ENCODE assay signal across 14 cellular contexts in the genomic region with DNA sequence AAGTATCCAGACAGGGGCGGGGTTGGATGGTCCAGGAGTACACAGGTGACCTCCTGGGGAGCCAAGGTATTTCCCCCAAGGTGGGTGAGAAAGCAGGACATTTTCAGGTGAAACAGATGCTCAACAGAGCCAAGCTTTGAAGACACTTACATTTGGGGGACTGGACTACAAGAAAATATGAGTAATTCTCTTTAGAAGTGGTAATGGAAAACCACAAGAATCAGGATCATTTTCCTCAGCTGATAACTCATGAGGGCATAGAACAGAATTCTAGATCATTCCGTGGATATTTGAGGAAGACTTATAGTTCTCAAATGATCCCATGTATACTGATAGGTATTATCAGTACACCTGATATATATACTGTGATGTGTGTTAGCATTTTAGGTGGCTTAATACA.
"Had no signal": no experiment of that assay in that cellular context is flagged by ENCODE, and none has a peak within 500 bp of the region (broad histone marks: within the 10 kb centered on the region; RNA-seq: fewer than 3 reads in every experiment).

No MANE protein-coding gene starts in this region.

- H3K27ac ChIP-seq: heart left ventricle, testis had no signal

- FAIRE-seq: bronchial epithelial cell, frontal cortex had no signal

- H3K9me3 ChIP-seq: heart left ventricle, mucosa of descending colon, testis had no signal

- H3K4me3 ChIP-seq: heart left ventricle, mucosa of descending colon, testis had no signal

- H3K4me3 Mint-ChIP-seq: activated naive CD8-positive, alpha-beta T cell; nephron progenitor cell; T-helper 2 cell treated with Interferon-gamma antibody and Interleukin-4, amounts not matched to agents 5 μg/mL and 100 μg/mL, for 36 hours had no signal

- H3K27me3 Mint-ChIP-seq: activated naive CD8-positive, alpha-beta T cell had no signal

- H3K27me3 ChIP-seq: heart left ventricle, testis had no signal

- H3K9me3 Mint-ChIP-seq: nephron progenitor cell; T-helper 2 cell treated with Interferon-gamma antibody and Interleukin-4, amounts not matched to agents 5 μg/mL and 100 μg/mL, for 36 hours had no signal

- H3K4me1 Mint-ChIP-seq: nephron progenitor cell had no signal

- ATAC-seq: heart left ventricle, mucosa of descending colon had no signal

- H3K36me3 ChIP-seq: heart left ventricle had no signal

- H3K36me3 Mint-ChIP-seq: activated naive CD8-positive, alpha-beta T cell had no signal

- H3K27ac Mint-ChIP-seq: activated naive CD8-positive, alpha-beta T cell; nephron progenitor cell; T-helper 2 cell treated with Interferon-gamma antibody and Interleukin-4, amounts not matched to agents 5 μg/mL and 100 μg/mL, for 36 hours had no signal

- H3K4me1 ChIP-seq: heart left ventricle, testis had no signal

- DNase-seq: activated CD4-positive, alpha-beta T cell treated with anti-CD3 and anti-CD28 coated beads for 1 hour; activated CD8-positive, alpha-beta memory T cell treated with anti-CD3 and anti-CD28 coated beads for 24 hours; activated gamma-delta T cell; aorta; heart left ventricle; mucosa of descending colon; nephron progenitor cell; stimulated activated CD4-positive, alpha-beta T cell treated with anti-CD3 and anti-CD28 coated beads, Interleukin-12 subunit alpha, Interleukin-12 subunit beta, amount 100 ng/mL, for 4 hours; stimulated activated naive CD8-positive, alpha-beta T cell treated with anti-CD3 and anti-CD28 coated beads, Interleukin-15, Interleukin-2, amounts not matched to agents 100 U/mL and 50 U/mL, for 24 hours; testis had no signal
